19 cellular contexts compared by ENCODE assay signal in the genomic region with DNA sequence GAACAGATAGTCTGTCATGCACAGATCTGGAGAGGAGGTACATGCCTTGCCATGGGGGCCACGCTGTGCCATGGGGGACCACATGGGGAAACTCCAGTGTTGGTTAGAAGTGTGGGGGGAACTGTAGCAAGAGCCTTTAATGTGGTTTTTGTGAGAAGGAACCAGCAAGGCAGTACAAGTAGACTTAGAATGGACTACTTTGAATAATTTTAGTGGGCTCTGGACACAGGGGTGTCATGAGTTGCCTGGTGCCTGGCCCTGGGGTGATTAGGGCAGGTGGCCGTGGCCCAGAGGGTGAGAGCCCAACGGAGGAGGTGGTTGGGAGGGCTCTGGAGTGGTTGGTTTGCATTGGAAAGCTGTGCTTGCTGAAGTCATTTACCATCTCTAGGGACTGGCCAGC.
"Had no signal": no experiment of that assay in that cellular context is flagged by ENCODE, and none has a peak within 500 bp of the region (broad histone marks: within the 10 kb centered on the region; RNA-seq: fewer than 3 reads in every experiment).

No MANE protein-coding gene starts in this region.

- FAIRE-seq: kidney had no signal

- H3K4me1 Mint-ChIP-seq: memory B cell had no signal

- DNase-seq: activated CD4-positive, alpha-beta memory T cell treated with anti-CD3 and anti-CD28 coated beads for 36 hours; activated CD4-positive, CD25-positive, alpha-beta regulatory T cell treated with anti-CD3 and anti-CD28 coated beads, Interleukin-2, amount 50 U/mL, for 72 hours; activated naive CD4-positive, alpha-beta T cell treated with anti-CD3 and anti-CD28 coated beads, Interleukin-2, amount 10 ng/mL, durations not matched to agents 7 days and 5 days; amniotic stem cell; body of pancreas; effector memory CD4-positive, alpha-beta T cell; kidney; left ventricle myocardium inferior; nucleus accumbens; right lobe of liver; spleen; stimulated activated CD4-positive, alpha-beta T cell treated with anti-CD3 and anti-CD28 coated beads, Interleukin-1b, Interleukin-23, amount 100 ng/mL, for 48 hours; stimulated activated naive CD4-positive, alpha-beta T cell had no signal

- H3K36me3 ChIP-seq: gastroesophageal sphincter, left ventricle myocardium inferior, prostate gland, right lobe of liver, spleen, suprapubic skin had no signal

- H3K4me3 ChIP-seq: body of pancreas, gastroesophageal sphincter, left ventricle myocardium inferior, prostate gland, right lobe of liver, spleen, suprapubic skin had no signal

- H3K27ac Mint-ChIP-seq: activated CD4-positive, alpha-beta memory T cell treated with anti-CD3 and anti-CD28 coated beads for 36 hours; activated naive CD4-positive, alpha-beta T cell treated with anti-CD3 and anti-CD28 coated beads, Interleukin-2, amount 10 ng/mL, durations not matched to agents 7 days and 5 days; memory B cell; type B pancreatic cell had no signal

- H3K27ac ChIP-seq: body of pancreas, gastroesophageal sphincter, left ventricle myocardium inferior, prostate gland, right lobe of liver, spleen, suprapubic skin had no signal

- ATAC-seq: body of pancreas; gastroesophageal sphincter; natural killer cell treated with Interleukin-12 subunit alpha and Interleukin-12 subunit beta and Interleukin-15 and Interleukin-18, amount 100 ng/mL, for 72 hours; right lobe of liver had no signal

- H3K4me3 Mint-ChIP-seq: activated CD4-positive, alpha-beta memory T cell treated with anti-CD3 and anti-CD28 coated beads for 36 hours; activated naive CD4-positive, alpha-beta T cell treated with anti-CD3 and anti-CD28 coated beads, Interleukin-2, amount 10 ng/mL, durations not matched to agents 7 days and 5 days; memory B cell; natural killer cell treated with Interleukin-12 subunit alpha and Interleukin-12 subunit beta and Interleukin-15 and Interleukin-18, amount 100 ng/mL, for 72 hours; type B pancreatic cell had no signal

- H3K36me3 Mint-ChIP-seq: activated CD4-positive, alpha-beta memory T cell treated with anti-CD3 and anti-CD28 coated beads for 36 hours; activated naive CD4-positive, alpha-beta T cell treated with anti-CD3 and anti-CD28 coated beads, Interleukin-2, amount 10 ng/mL, durations not matched to agents 7 days and 5 days; memory B cell; type B pancreatic cell had no signal

- H3K9me3 ChIP-seq: body of pancreas, gastroesophageal sphincter, prostate gland, right lobe of liver, suprapubic skin had no signal

- H3K9me3 Mint-ChIP-seq: activated naive CD4-positive, alpha-beta T cell treated with anti-CD3 and anti-CD28 coated beads, Interleukin-2, amount 10 ng/mL, durations not matched to agents 7 days and 5 days had no signal

- H3K27me3 ChIP-seq: body of pancreas, gastroesophageal sphincter, right lobe of liver had no signal
